In genomic region chr9:107711528-107711927, GRCh38 we compare ENCODE assay signal across 10 cellular contexts.
DNase-seq lines count a peak whose midpoint lies in the region; ATAC-seq and TF ChIP-seq lines count a peak whose summit lies in the region.
"Had no signal": no experiment of that assay in that cellular context is flagged by ENCODE, and none has a peak within 500 bp of the region (broad histone marks: within the 10 kb centered on the region; RNA-seq: fewer than 3 reads in every experiment).

No MANE protein-coding gene starts in this region.

- DNase-seq in NCI-H1105 treated with DMSO at 0.1 percent for 48 hours (lab: John Stamatoyannopoulos, UW), result peak; percentile 30
- no peak for DNase-seq in NCI-H1105 (lab: John Stamatoyannopoulos, UW)
- peak; percentile 97 for DNase-seq in PC-3
- DNase-seq in transverse colon, result peak; percentile 89
- no peak for DNase-seq in AML-193 (lab: John Stamatoyannopoulos, UW)
- DNase-seq in type B pancreatic cell (ENCODE audit: extremely low spot score, unreplicated experiment), result no peak
- no peak for DNase-seq in NCI-H2107 (lab: John Stamatoyannopoulos, UW)
- DNase-seq: activated CD4-positive, CD25-positive, alpha-beta regulatory T cell treated with anti-CD3 and anti-CD28 coated beads, Interleukin-2, amount 50 U/mL, for 72 hours; KBM-7 had no signal

- CTCF ChIA-PET in PC-3 (lab: Charles Lee), result interaction anchor here (0.7 kb wide), 1 partner anchor 198 kb away, joined by 3 read pairs; no protein-coding TSS in a partner anchor

- H3K27ac Mint-ChIP-seq in type B pancreatic cell, result no peak overlapping the region

- intact Hi-C loops in PC-3 (cut with micrococcal nuclease) (loop anchor here (1.0 kb wide), 2 partner anchors 39 to 163 kb away; no protein-coding TSS in a partner anchor), transverse colon (cut with DNase I; ENCODE audit: low total_unique reads) (no loop called here)

- H3K36me3 Mint-ChIP-seq in type B pancreatic cell, result no peaks in the 10 kb centered on the region

- POLR2A ChIA-PET in PC-3 (lab: Charles Lee; ENCODE audit: unreplicated experiment), result no interaction called here

- no peaks in the 10 kb centered on the region for H3K79me2 ChIP-seq in PC-3 (ENCODE audit: low read length)

- TF ChIP-seq EP300 in transverse colon (IDR thresholded peaks at IDR 0.05; ENCODE audit: low read depth), result no peak

- WGBS in transverse colon (ENCODE audit: low coverage in 1 of 2), 2 donors, result 17 to 32% methylated on average over 1 to 6 of the region's 6 CpGs

- in situ Hi-C loops in transverse colon (cut with MboI; ENCODE audit: low pct_ligation_motif_present in 1 of 4, low pct_unique_long_range_greater_than_20kb in 1 of 4, low sequenced_read_pairs in 3 of 4), result no loop called here

- H3K4me3 ChIP-seq in PC-3 (ENCODE audit: low read length) (no peak overlapping the region), transverse colon (no peak overlapping the region)

- no peak overlapping the region for H3K4me3 Mint-ChIP-seq in type B pancreatic cell

- BruUV-seq in PC-3 (replicated peaks; lab: Mats Ljungman, UMichigan), result no TSS peak

- H3K27me3 Mint-ChIP-seq in type B pancreatic cell, result peaks cover 38% of the 10 kb centered on the region

- no peaks in the 10 kb centered on the region for H3K9me2 ChIP-seq in PC-3 (replicated peaks; ENCODE audit: low read length)

- H3K36me3 ChIP-seq in PC-3 (ENCODE audit: low read depth, low read length) (no peaks in the 10 kb centered on the region), transverse colon (no peaks in the 10 kb centered on the region)

- H3K4me1 Mint-ChIP-seq in type B pancreatic cell (ENCODE audit: unreplicated experiment), result no peaks in the 10 kb centered on the region

- H3F3A ChIP-seq in PC-3 (ENCODE audit: low read length, unreplicated experiment), result peaks cover 3% of the 10 kb centered on the region

- H3K27me3 ChIP-seq in PC-3 (ENCODE audit: low read length), result no peaks in the 10 kb centered on the region
- no peaks in the 10 kb centered on the region for H3K27me3 ChIP-seq in transverse colon

- H3K9me3 ChIP-seq in PC-3 (ENCODE audit: low read length) (no peaks in the 10 kb centered on the region), transverse colon (no peaks in the 10 kb centered on the region)

- peak overlapping the region; percentile 40; the same call in 1 of the 2 replicates for H3K4me2 ChIP-seq in PC-3 (ENCODE audit: low read length)

- H2AFZ ChIP-seq in PC-3 (ENCODE audit: low read length), result no peak overlapping the region

- no peaks in the 10 kb centered on the region for H4K20me1 ChIP-seq in PC-3 (ENCODE audit: low read length)

- no peak for TF ChIP-seq CTCF in PC-3 (conservative IDR thresholded peaks at IDR 0.05; ENCODE audit: low read depth, low read length)
- no peak for TF ChIP-seq CTCF in transverse colon (IDR thresholded peaks at IDR 0.05)
- TF ChIP-seq CTCF in type B pancreatic cell (conservative IDR thresholded peaks at IDR 0.05), result no peak

- H3K27ac ChIP-seq in PC-3 (ENCODE audit: low read length) (peak overlapping the region; percentile 75), transverse colon (peak overlapping the region in 3 of 4 donors; percentile 60 to 61 (median 60))

- H3K9ac ChIP-seq in PC-3 (ENCODE audit: low read length), result peak overlapping the region; percentile 11; the same call in 1 of the 2 replicates

- TF ChIP-seq POLR2A in transverse colon (IDR thresholded peaks at IDR 0.05), result peak; percentile 14

- peak; percentile 75 for ATAC-seq in PC-3
- peak; percentile 75 for ATAC-seq in esophagus mucosa

- H3K4me1 ChIP-seq in PC-3 (ENCODE audit: insufficient read depth, low read length) (peaks cover 40% of the 10 kb centered on the region), transverse colon (peaks cover 0 to 12% (median 0%) of the 10 kb centered on the region in 4 donors)

- no peaks in the 10 kb centered on the region for H3K9me3 Mint-ChIP-seq in type B pancreatic cell

Comparison
In these comparisons a context has a peak if more than half of its experiments do, and no peak if none do; other contexts are left out.
1. DNase-seq: peak in NCI-H1105 treated with DMSO at 0.1 percent for 48 hours (single experiment), PC-3 (single experiment) and transverse colon (single experiment); none in NCI-H1105 (single experiment), AML-193 (0 of 2), type B pancreatic cell (single experiment) and NCI-H2107 (single experiment).